ENCODE assay signal across 7 cellular contexts in the genomic region with DNA sequence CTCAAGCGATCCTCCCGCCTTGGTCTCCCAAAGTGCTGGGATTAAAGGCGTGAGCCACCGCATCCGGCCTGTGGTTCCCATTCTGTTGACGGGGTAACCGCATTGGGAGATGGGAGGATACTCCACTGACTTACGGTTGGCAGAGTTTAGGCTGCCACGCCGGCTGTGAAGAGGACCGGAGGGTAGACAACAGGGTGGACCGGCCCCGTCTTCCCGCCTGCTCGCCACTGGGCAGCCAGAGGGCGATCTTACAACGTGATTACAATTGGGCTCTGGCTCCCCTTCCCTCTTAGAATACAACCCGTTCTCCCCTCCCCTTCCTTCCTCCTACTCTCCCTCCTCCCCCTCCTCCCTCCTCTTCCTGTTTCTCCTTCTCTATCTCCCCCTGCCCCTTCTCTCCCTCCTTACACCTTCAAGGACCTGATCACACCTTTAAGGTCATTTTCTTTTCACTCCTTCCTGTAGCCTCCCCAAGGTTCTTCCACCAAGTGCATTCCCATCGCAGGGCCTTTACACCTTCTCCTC. TPM values are rescaled to one million over a fixed set of nuclear protein-coding genes. Genes with fewer than 3 reads are reported as not detected.
DNase-seq lines count a peak whose midpoint lies in the region; ATAC-seq, FAIRE-seq and TF ChIP-seq lines count a peak whose summit lies in the region.
"Had no signal": no experiment of that assay in that cellular context is flagged by ENCODE, and none has a peak within 500 bp of the region (broad histone marks: within the 10 kb centered on the region; RNA-seq: fewer than 3 reads in every experiment).

No MANE protein-coding gene starts in this region.

- peaks cover 4% of the 10 kb centered on the region for H3K4me1 Mint-ChIP-seq in astrocyte (ENCODE audit: low read depth, unreplicated experiment)

- TF ChIP-seq CTCF in GM06990 (IDR thresholded peaks at IDR 0.05; ENCODE audit: insufficient read depth, low read length, poor library complexity, severe bottlenecking) (peak; percentile 80), astrocyte (IDR thresholded peaks at IDR 0.05; ENCODE audit: insufficient read depth, low read depth, low read length) (peak; percentile 27), mucosa of descending colon (IDR thresholded peaks at IDR 0.05) (peak; percentile 24)

- ATAC-seq in mucosa of descending colon (peak; percentile 42), GM19397 (IDR thresholded peaks at IDR 0.05; ENCODE audit: unreplicated experiment) (no peak), GM18907 (IDR thresholded peaks at IDR 0.05; ENCODE audit: unreplicated experiment) (no peak)

- H3K36me3 ChIP-seq in GM06990 (ENCODE audit: control insufficient read depth, insufficient read depth, low read length) (peaks cover 11% of the 10 kb centered on the region), astrocyte (ENCODE audit: insufficient read depth, low read length) (no peaks in the 10 kb centered on the region), mucosa of descending colon (ENCODE audit: low read depth) (no peaks in the 10 kb centered on the region)

- H2AFZ ChIP-seq in astrocyte (ENCODE audit: low read depth, low read length): no peak overlapping the region

- FAIRE-seq in astrocyte (lab: Jason Lieb, UNC): no peak

- no peak overlapping the region for H3K27ac ChIP-seq in astrocyte (ENCODE audit: low read depth, low read length)

- H3K79me2 ChIP-seq in astrocyte (ENCODE audit: insufficient read depth, low read length): no peaks in the 10 kb centered on the region

- H3K27me3 ChIP-seq in GM06990 (replicated peaks; ENCODE audit: control insufficient read depth, insufficient read depth, low read length) (no peaks in the 10 kb centered on the region), astrocyte (ENCODE audit: insufficient read depth, low read length) (peaks cover 4% of the 10 kb centered on the region)

- H3K9ac ChIP-seq in astrocyte (ENCODE audit: low read length): no peak overlapping the region

- H3K4me3 Mint-ChIP-seq in astrocyte (ENCODE audit: unreplicated experiment): no peak overlapping the region

- H3K4me1 ChIP-seq in astrocyte (ENCODE audit: insufficient read depth, low read length): peaks cover 4% of the 10 kb centered on the region
- H3K4me1 ChIP-seq in mucosa of descending colon (ENCODE audit: low read depth): peaks cover 12% of the 10 kb centered on the region

- H4K20me1 ChIP-seq in astrocyte (ENCODE audit: insufficient read depth, low read length): no peaks in the 10 kb centered on the region

- no peak overlapping the region for H3K27ac Mint-ChIP-seq in astrocyte (ENCODE audit: unreplicated experiment)

- H3K4me3 ChIP-seq in GM06990 (replicated peaks; ENCODE audit: low read depth, low read length) (no peak overlapping the region), astrocyte (ENCODE audit: insufficient read depth, low read depth, low read length) (no peak overlapping the region), mucosa of descending colon (no peak overlapping the region)

- peaks cover 3% of the 10 kb centered on the region for H3K36me3 Mint-ChIP-seq in astrocyte (ENCODE audit: low read depth, unreplicated experiment)

- DNase-seq in GM06990 (ENCODE audit: extremely low read depth, insufficient read length): peak; percentile 71
- peak; percentile 79 for DNase-seq in OCI-M2 (lab: John Stamatoyannopoulos, UW; ENCODE audit: unreplicated experiment)
- peak; percentile 29 for DNase-seq in astrocyte (ENCODE audit: low read depth)
- DNase-seq in mucosa of descending colon: peak; percentile 59 to 79 (median 64)

- H3K9me3 ChIP-seq in astrocyte (ENCODE audit: insufficient read depth, low read depth, low read length) (no peaks in the 10 kb centered on the region), mucosa of descending colon (no peaks in the 10 kb centered on the region)

- H3K9me3 Mint-ChIP-seq in astrocyte (ENCODE audit: unreplicated experiment): no peaks in the 10 kb centered on the region
- H3K9me3 Mint-ChIP-seq: activated naive CD4-positive, alpha-beta T cell treated with anti-CD3 and anti-CD28 coated beads, Interleukin-2, amount 50 U/mL, for 72 hours had no signal

- intact Hi-C loops in mucosa of descending colon (cut with DNase I, micrococcal nuclease): loop anchor here in 1 of 2 donors (10.0 kb wide), 2 partner anchors 70 to 100 kb away; a partner anchor contains a TSS

- no peaks in the 10 kb centered on the region for H3K27me3 Mint-ChIP-seq in astrocyte (ENCODE audit: low read depth, unreplicated experiment)

- no peak overlapping the region for H3K4me2 ChIP-seq in astrocyte (ENCODE audit: low read length)

RNA-seq across cellular contexts. Expression of a gene that starts 1.0 kb away (rescaled TPM):
- total RNA-seq in astrocyte (14.1 and 15.5 TPM in 2 replicates), mucosa of descending colon (under 1 TPM in 2 of 3 donors, not detected in 1; 0.53 to 0.54 TPM)

RNA-seq across cellular contexts. Expression of a gene that starts 10.5 kb away (rescaled TPM):
- total RNA-seq in astrocyte (301 and 376 TPM in 2 replicates), mucosa of descending colon (10 to 100 TPM in 2 of 3 donors, 1 to 10 TPM in 1; 9.7 to 72.6 (median 28.2) TPM)

RNA-seq across cellular contexts. Expression of a gene that starts 17.8 kb away (rescaled TPM):
- total RNA-seq in astrocyte (0.77 and 0.95 TPM in 2 replicates), mucosa of descending colon (10 to 100 TPM; 22.2 to 42.2 (median 32.8) TPM)

RNA-seq across cellular contexts. Expression of a gene that starts 24.9 kb away (rescaled TPM):
- total RNA-seq in astrocyte: 41.0 and 50.1 TPM in 2 replicates
- 10 to 100 TPM; 42.7 to 53.3 (median 52.1) TPM for total RNA-seq in mucosa of descending colon

RNA-seq across cellular contexts. Expression of a gene that starts 53.5 kb away (rescaled TPM):
- total RNA-seq in astrocyte (0.19 and 0.23 TPM in 2 replicates), mucosa of descending colon (under 1 TPM in 2 of 3 donors, not detected in 1; 0.34 to 0.51 TPM)
- total RNA-seq: activated naive CD4-positive, alpha-beta T cell treated with anti-CD3 and anti-CD28 coated beads, Interleukin-2, amount 50 U/mL, for 72 hours had no signal

Comparison
In these comparisons a context has a peak if more than half of its experiments do, and no peak if none do; other contexts are left out.
1. DNase-seq: peak in every context shown above with its lines; median percentile 79 in OCI-M2; 71 in GM06990; 64 in mucosa of descending colon; 29 in astrocyte.
2. CTCF ChIP-seq: peak in every context shown above with its lines; median percentile 80 in GM06990; 27 in astrocyte; 24 in mucosa of descending colon.
3. RNA of a gene that starts 17.8 kb away (total RNA-seq): 22.2 to 42.2 TPM in mucosa of descending colon; 0.77 to 0.95 TPM in astrocyte; every median in the first group is over 10 times any median in the second.